In genomic region chr3:119627461-119627860, GRCh38 we compare ENCODE assay signal across 12 cellular contexts. TPM values are rescaled to one million over a fixed set of nuclear protein-coding genes. Genes with fewer than 3 reads are reported as not detected.
DNase-seq lines count a peak whose midpoint lies in the region; ATAC-seq and TF ChIP-seq lines count a peak whose summit lies in the region.
"Had no signal": no experiment of that assay in that cellular context is flagged by ENCODE, and none has a peak within 500 bp of the region (broad histone marks: within the 10 kb centered on the region; RNA-seq: fewer than 3 reads in every experiment).

No MANE protein-coding gene starts in this region.

- H3K4me3 ChIP-seq in mucosa of descending colon = no peak overlapping the region
- H3K4me3 ChIP-seq: BLaER1 had no signal

- no peaks in the 10 kb centered on the region for H3K27me3 Mint-ChIP-seq in activated T-helper 2 cell treated with anti-CD3 and anti-CD28 coated beads, Interferon-gamma antibody, Interleukin-2, Interleukin-4, amounts not matched to agents 10 μg/mL and 5 μg/mL and 100 μg/mL, durations not matched to agents 14 hours and 24 hours and 36 hours (ENCODE audit: low read depth)

- no peaks in the 10 kb centered on the region for H3K36me3 Mint-ChIP-seq in activated T-helper 2 cell treated with anti-CD3 and anti-CD28 coated beads, Interferon-gamma antibody, Interleukin-2, Interleukin-4, amounts not matched to agents 10 μg/mL and 5 μg/mL and 100 μg/mL, durations not matched to agents 14 hours and 24 hours and 36 hours (ENCODE audit: low read depth)

- no peak for TF ChIP-seq CTCF in mucosa of descending colon (IDR thresholded peaks at IDR 0.05)

- DNase-seq in CD1c-positive myeloid dendritic cell (ENCODE audit: extremely low spot score) (peak; percentile 84), mucosa of descending colon (no peak), NCI-H1417 treated with DMSO at 0.1 percent for 48 hours (lab: John Stamatoyannopoulos, UW) (no peak), dedifferentiated amniotic fluid mesenchymal stem cell (ENCODE audit: extremely low spot score) (no peak), NCI-H187 treated with DMSO at 0.1 percent for 48 hours (lab: John Stamatoyannopoulos, UW) (no peak), DMS79 treated with DMSO at 0.1 percent for 48 hours (lab: John Stamatoyannopoulos, UW) (no peak)
- DNase-seq in activated T-helper 2 cell treated with anti-CD3 and anti-CD28 coated beads, Interferon-gamma antibody, Interleukin-2, Interleukin-4, amounts not matched to agents 10 μg/mL and 5 μg/mL and 100 μg/mL, durations not matched to agents 14 hours and 24 hours and 36 hours (ENCODE audit: low spot score) = no peak
- DNase-seq: foreskin keratinocyte, NCI-H446 treated with DMSO at 0.1 percent for 48 hours had no signal

- H3K27ac Mint-ChIP-seq in activated T-helper 2 cell treated with anti-CD3 and anti-CD28 coated beads, Interferon-gamma antibody, Interleukin-2, Interleukin-4, amounts not matched to agents 10 μg/mL and 5 μg/mL and 100 μg/mL, durations not matched to agents 14 hours and 24 hours and 36 hours = peak overlapping the region; percentile 51
- H3K27ac Mint-ChIP-seq: nephron had no signal

- no peaks in the 10 kb centered on the region for H3K4me1 ChIP-seq in mucosa of descending colon (ENCODE audit: low read depth)
- H3K4me1 ChIP-seq: BLaER1, foreskin keratinocyte had no signal

- ATAC-seq in GM21786 (IDR thresholded peaks at IDR 0.05; ENCODE audit: unreplicated experiment) = peak; percentile 31
- peak; percentile 42 for ATAC-seq in mucosa of descending colon
- ATAC-seq: foreskin keratinocyte had no signal

- H3K9me3 ChIP-seq in mucosa of descending colon = no peaks in the 10 kb centered on the region
- H3K9me3 ChIP-seq: BLaER1 had no signal

- intact Hi-C loops in activated T-helper 2 cell treated with anti-CD3 and anti-CD28 coated beads, Interferon-gamma antibody, Interleukin-2, Interleukin-4, amounts not matched to agents 10 μg/mL and 5 μg/mL and 100 μg/mL, durations not matched to agents 14 hours and 24 hours and 36 hours (cut with micrococcal nuclease) = no loop called here
- intact Hi-C loops in mucosa of descending colon (cut with DNase I, micrococcal nuclease) = no loop called here

- peaks cover 29% of the 10 kb centered on the region for H3K4me1 Mint-ChIP-seq in activated T-helper 2 cell treated with anti-CD3 and anti-CD28 coated beads, Interferon-gamma antibody, Interleukin-2, Interleukin-4, amounts not matched to agents 10 μg/mL and 5 μg/mL and 100 μg/mL, durations not matched to agents 14 hours and 24 hours and 36 hours (ENCODE audit: low read depth)
- H3K4me1 Mint-ChIP-seq: nephron had no signal

- H3K9me3 Mint-ChIP-seq in activated T-helper 2 cell treated with anti-CD3 and anti-CD28 coated beads, Interferon-gamma antibody, Interleukin-2, Interleukin-4, amounts not matched to agents 10 μg/mL and 5 μg/mL and 100 μg/mL, durations not matched to agents 14 hours and 24 hours and 36 hours = no peaks in the 10 kb centered on the region

- H3K36me3 ChIP-seq in mucosa of descending colon (ENCODE audit: low read depth) = no peaks in the 10 kb centered on the region
- H3K36me3 ChIP-seq: BLaER1 had no signal

- H3K4me3 Mint-ChIP-seq in activated T-helper 2 cell treated with anti-CD3 and anti-CD28 coated beads, Interferon-gamma antibody, Interleukin-2, Interleukin-4, amounts not matched to agents 10 μg/mL and 5 μg/mL and 100 μg/mL, durations not matched to agents 14 hours and 24 hours and 36 hours (ENCODE audit: low read depth) = no peak overlapping the region
- H3K4me3 Mint-ChIP-seq: nephron had no signal

RNA-seq across cellular contexts. Expression of gene PLA1A, which starts 29.8 kb away (rescaled TPM):
- total RNA-seq in activated T-helper 2 cell treated with anti-CD3 and anti-CD28 coated beads, Interferon-gamma antibody, Interleukin-2, Interleukin-4, amounts not matched to agents 10 μg/mL and 5 μg/mL and 100 μg/mL, durations not matched to agents 14 hours and 24 hours and 36 hours = not detected in 2 replicates
- 1 to 10 TPM in 2 of 3 donors, under 1 TPM in 1; 0.58 to 2.1 (median 1.5) TPM for total RNA-seq in mucosa of descending colon
- total RNA-seq: foreskin keratinocyte had no signal

RNA-seq across cellular contexts. Expression of gene POPDC2, which starts 32.9 kb away (rescaled TPM):
- 0.74 and 0.94 TPM in 2 replicates for total RNA-seq in activated T-helper 2 cell treated with anti-CD3 and anti-CD28 coated beads, Interferon-gamma antibody, Interleukin-2, Interleukin-4, amounts not matched to agents 10 μg/mL and 5 μg/mL and 100 μg/mL, durations not matched to agents 14 hours and 24 hours and 36 hours
- total RNA-seq in mucosa of descending colon = 10 to 100 TPM in 1 of 3 donors, 1 to 10 TPM in 2; 4.2 to 89.0 (median 7.1) TPM

RNA-seq across cellular contexts. Expression of gene ADPRH, which starts 48.2 kb away (rescaled TPM):
- 5.5 and 6.3 TPM in 2 replicates for total RNA-seq in activated T-helper 2 cell treated with anti-CD3 and anti-CD28 coated beads, Interferon-gamma antibody, Interleukin-2, Interleukin-4, amounts not matched to agents 10 μg/mL and 5 μg/mL and 100 μg/mL, durations not matched to agents 14 hours and 24 hours and 36 hours
- total RNA-seq in mucosa of descending colon = 1 to 10 TPM in 2 of 3 donors, under 1 TPM in 1; 0.93 to 9.1 (median 2.7) TPM

RNA-seq across cellular contexts. Expression of gene COX17, which starts 49.7 kb away (rescaled TPM):
- 61.2 and 64.9 TPM in 2 replicates for total RNA-seq in activated T-helper 2 cell treated with anti-CD3 and anti-CD28 coated beads, Interferon-gamma antibody, Interleukin-2, Interleukin-4, amounts not matched to agents 10 μg/mL and 5 μg/mL and 100 μg/mL, durations not matched to agents 14 hours and 24 hours and 36 hours
- 10 to 100 TPM; 45.5 to 56.4 (median 52.4) TPM for total RNA-seq in mucosa of descending colon
